In the genomic region with DNA sequence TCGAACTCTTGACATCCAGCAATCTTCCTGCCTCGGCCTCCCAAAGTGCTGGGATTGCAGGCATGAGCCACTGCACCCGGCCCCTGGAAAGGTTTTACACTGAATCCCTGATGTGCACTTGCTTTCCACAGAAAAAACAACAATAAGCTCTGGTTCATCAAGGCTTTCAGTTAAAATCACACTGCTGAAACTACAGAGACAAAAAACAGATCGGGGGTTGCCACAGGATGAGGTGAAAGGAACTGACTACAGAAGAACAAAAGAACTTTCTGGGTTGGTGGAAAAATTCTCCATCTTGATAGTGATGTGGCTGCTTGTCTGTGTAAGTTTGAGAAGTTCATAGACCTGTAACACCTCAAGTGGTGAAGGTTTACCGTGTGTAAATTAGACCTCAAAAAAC, we compare ENCODE assay signal across 10 cellular contexts. TPM values are rescaled to one million over a fixed set of nuclear protein-coding genes. Genes with fewer than 3 reads are reported as not detected.
DNase-seq lines count a peak whose midpoint lies in the region; ATAC-seq and TF ChIP-seq lines count a peak whose summit lies in the region.
"Had no signal": no experiment of that assay in that cellular context is flagged by ENCODE, and none has a peak within 500 bp of the region (broad histone marks: within the 10 kb centered on the region; RNA-seq: fewer than 3 reads in every experiment).

No MANE protein-coding gene starts in this region.

- H3F3A ChIP-seq in neural progenitor cell (ENCODE audit: low read depth) = peaks cover 16% of the 10 kb centered on the region

- peak overlapping the region; percentile 70; the same call in 1 of the 2 replicates for H3K4me3 ChIP-seq in HFF-Myc (replicated peaks; ENCODE audit: low read depth, low read length)
- H3K4me3 ChIP-seq in colonic mucosa = no peak overlapping the region
- no peak overlapping the region for H3K4me3 ChIP-seq in neural progenitor cell
- peak overlapping the region in 1 of 12 donors; percentile 93 for H3K4me3 ChIP-seq in heart left ventricle

- H3K79me2 ChIP-seq in neural progenitor cell (ENCODE audit: low read depth) = peaks cover 31% of the 10 kb centered on the region

- POLR2A ChIA-PET in activated B cell treated with CpG ODN at 0.5 μM for 24 hours (lab: Charles Lee) = interaction anchor here (1.0 to 5.7 kb wide), 3 partner anchors 16 to 64 kb away, joined by 3 to 39 read pairs (median 5); a partner anchor contains a TSS

- no peak overlapping the region for H2AFZ ChIP-seq in neural progenitor cell (replicated peaks)

- peak overlapping the region; percentile 95 for H3K4me2 ChIP-seq in neural progenitor cell

- CTCF ChIA-PET in activated B cell treated with CpG ODN at 0.5 μM for 24 hours (lab: Charles Lee) = interaction anchor here (1.4 to 1.6 kb wide), 2 partner anchors 65 to 148 kb away, joined by 4 to 5 read pairs; no protein-coding TSS in a partner anchor

- H3K27me3 ChIP-seq in colonic mucosa = no peaks in the 10 kb centered on the region
- H3K27me3 ChIP-seq in neural progenitor cell = no peaks in the 10 kb centered on the region
- no peaks in the 10 kb centered on the region for H3K27me3 ChIP-seq in heart left ventricle

- TF ChIP-seq CTCF in HFF-Myc (IDR thresholded peaks at IDR 0.05; ENCODE audit: low read depth, low read length, missing control alignments) (no peak), activated B cell treated with CpG ODN at 0.5 μM for 24 hours (IDR thresholded peaks at IDR 0.05) (no peak), colonic mucosa (IDR thresholded peaks at IDR 0.05) (no peak), neural progenitor cell (IDR thresholded peaks at IDR 0.05) (no peak), heart left ventricle (IDR thresholded peaks at IDR 0.05) (no peak)

- peaks cover 28% of the 10 kb centered on the region for H3K4me1 ChIP-seq in colonic mucosa
- peaks cover 35% of the 10 kb centered on the region for H3K4me1 ChIP-seq in neural progenitor cell
- H3K4me1 ChIP-seq in heart left ventricle = peaks cover 10 to 47% (median 30%) of the 10 kb centered on the region in 12 donors

- intact Hi-C loops in activated B cell treated with CpG ODN at 0.5 μM for 24 hours (cut with micrococcal nuclease) (no loop called here), colonic mucosa (cut with DNase I) (no loop called here), heart left ventricle (cut with DNase I) (no loop called here)

- H3K27ac Mint-ChIP-seq in activated B cell treated with CpG ODN at 0.5 μM for 24 hours (peak overlapping the region; percentile 86), neural progenitor cell (no peak overlapping the region)

- DNase-seq in HFF-Myc (ENCODE audit: extremely low read depth, low read depth) (no peak), activated B cell treated with CpG ODN at 0.5 μM for 24 hours (no peak), colonic mucosa (no peak), neural progenitor cell (ENCODE audit: low spot score) (no peak), HuH-7.5 (ENCODE audit: low spot score) (no peak), heart left ventricle (no peak), SW480 (ENCODE audit: low spot score) (no peak)
- DNase-seq: DMS79 had no signal

- H3K9me3 ChIP-seq in colonic mucosa = no peaks in the 10 kb centered on the region
- H3K9me3 ChIP-seq in neural progenitor cell (ENCODE audit: low read depth) = no peaks in the 10 kb centered on the region
- H3K9me3 ChIP-seq in heart left ventricle = no peaks in the 10 kb centered on the region
- H3K9me3 ChIP-seq: thoracic aorta had no signal

- H3K4me3 Mint-ChIP-seq in activated B cell treated with CpG ODN at 0.5 μM for 24 hours (peak overlapping the region; percentile 20), neural progenitor cell (peak overlapping the region; percentile 85)

- no peaks in the 10 kb centered on the region for H3K9me3 Mint-ChIP-seq in activated B cell treated with CpG ODN at 0.5 μM for 24 hours
- no peaks in the 10 kb centered on the region for H3K9me3 Mint-ChIP-seq in neural progenitor cell

- peak overlapping the region; percentile 91 for H3K27ac ChIP-seq in colonic mucosa
- no peak overlapping the region for H3K27ac ChIP-seq in neural progenitor cell
- peak overlapping the region in 2 of 12 donors; percentile 84 to 96 for H3K27ac ChIP-seq in heart left ventricle

- no peak for TF ChIP-seq POLR2A in heart left ventricle (IDR thresholded peaks at IDR 0.05)

- no peak for ATAC-seq in activated B cell treated with CpG ODN at 0.5 μM for 24 hours (ENCODE audit: low read depth)
- ATAC-seq in heart left ventricle = no peak
- ATAC-seq in HG02610 (IDR thresholded peaks at IDR 0.05; ENCODE audit: unreplicated experiment) = no peak

- H3K4me1 Mint-ChIP-seq in activated B cell treated with CpG ODN at 0.5 μM for 24 hours = peaks cover 52% of the 10 kb centered on the region
- H3K4me1 Mint-ChIP-seq in neural progenitor cell = peaks cover 41% of the 10 kb centered on the region

- H3K36me3 ChIP-seq in colonic mucosa (no peaks in the 10 kb centered on the region), neural progenitor cell (no peaks in the 10 kb centered on the region), heart left ventricle (peaks cover 0 to 28% (median 13%) of the 10 kb centered on the region in 9 donors)

- H3K36me3 Mint-ChIP-seq in activated B cell treated with CpG ODN at 0.5 μM for 24 hours (ENCODE audit: low read depth) (peaks cover 18% of the 10 kb centered on the region), neural progenitor cell (peaks cover 2% of the 10 kb centered on the region)

- 83 to 91% (median 85%) methylated on average over 5 of the region's 5 CpGs for WGBS in heart left ventricle, 4 donors

- H3K27me3 Mint-ChIP-seq in activated B cell treated with CpG ODN at 0.5 μM for 24 hours (no peaks in the 10 kb centered on the region), neural progenitor cell (ENCODE audit: insufficient read depth, low read depth) (no peaks in the 10 kb centered on the region)

- H3K9ac ChIP-seq in colonic mucosa (ENCODE audit: low read depth in 2 of 2, low read length in 2 of 2) (peak overlapping the region; percentile 92 to 98), neural progenitor cell (no peak overlapping the region)

- H4K20me1 ChIP-seq in neural progenitor cell (ENCODE audit: low read depth) = peaks cover 30% of the 10 kb centered on the region

RNA-seq across cellular contexts. Expression of a gene that starts 2.9 kb away (rescaled TPM):
- total RNA-seq in activated B cell treated with CpG ODN at 0.5 μM for 24 hours (9.8 and 12.8 TPM in 2 replicates), colonic mucosa (10 to 100 TPM; 33.3 to 42.6 TPM), neural progenitor cell (ENCODE audit: low replicate concordance) (0.36 and 9.0 TPM in 2 replicates), heart left ventricle (10 to 100 TPM in 1 of 9 donors, 1 to 10 TPM in 8; 1.3 to 10.3 (median 3.3) TPM)
- polyA plus RNA-seq in heart left ventricle = 1 to 10 TPM; 2.4 to 4.9 TPM

RNA-seq across cellular contexts. Expression of a gene that starts 42.1 kb away (rescaled TPM):
- total RNA-seq in activated B cell treated with CpG ODN at 0.5 μM for 24 hours (47.7 and 52.9 TPM in 2 replicates), colonic mucosa (10 to 100 TPM; 32.8 to 36.9 TPM), neural progenitor cell (ENCODE audit: low replicate concordance) (22.5 and 31.9 TPM in 2 replicates), heart left ventricle (10 to 100 TPM; 14.9 to 31.2 (median 24.5) TPM)
- 10 to 100 TPM; 16.2 to 27.0 TPM for polyA plus RNA-seq in heart left ventricle

RNA-seq across cellular contexts. Expression of a gene that starts 58.2 kb away (rescaled TPM):
- total RNA-seq in activated B cell treated with CpG ODN at 0.5 μM for 24 hours (not detected in 2 replicates), colonic mucosa (under 1 TPM in 1 of 2 donors, not detected in 1; 0.37 TPM), neural progenitor cell (ENCODE audit: low replicate concordance) (not detected in 2 replicates), heart left ventricle (not detected)
- not detected for polyA plus RNA-seq in heart left ventricle
- total RNA-seq: thoracic aorta had no signal
